Comparison of ENCODE assay signal across 22 cellular contexts in genomic region chr6:19536838-19537237, GRCh38.
"Had no signal": no experiment of that assay in that cellular context is flagged by ENCODE, and none has a peak within 500 bp of the region (broad histone marks: within the 10 kb centered on the region; RNA-seq: fewer than 3 reads in every experiment).

No MANE protein-coding gene starts in this region.

- ATAC-seq: activated CD4-positive, alpha-beta T cell treated with anti-CD3 and anti-CD28 coated beads for 36 hours; activated CD8-positive, alpha-beta T cell treated with anti-CD3 and anti-CD28 coated beads, Interleukin-2, amount 10 ng/mL, durations not matched to agents 7 days and 5 days; activated naive CD8-positive, alpha-beta T cell treated with anti-CD3 and anti-CD28 coated beads, Interleukin-2, amount 50 U/mL, for 24 hours; heart right ventricle; left ventricle myocardium superior; psoas muscle; right lobe of liver had no signal

- H3K36me3 ChIP-seq: ascending aorta, heart right ventricle, right lobe of liver, spleen, transverse colon had no signal

- H3K27me3 ChIP-seq: ascending aorta, heart right ventricle, right lobe of liver, spleen, transverse colon had no signal

- H3K27ac ChIP-seq: ascending aorta, heart right ventricle, psoas muscle, right lobe of liver, spleen, transverse colon, VCaP had no signal

- H3K9me3 ChIP-seq: ascending aorta, heart right ventricle, psoas muscle, right lobe of liver, transverse colon had no signal

- H3K4me1 ChIP-seq: heart right ventricle, psoas muscle, right lobe of liver, spleen, transverse colon had no signal

- FAIRE-seq: endometrium, frontal cortex, kidney had no signal

- DNase-seq: activated CD4-positive, alpha-beta T cell treated with anti-CD3 and anti-CD28 coated beads for 36 hours; activated CD8-positive, alpha-beta memory T cell treated with anti-CD3 and anti-CD28 coated beads, Interleukin-2, amount 50 U/mL, for 48 hours; activated CD8-positive, alpha-beta T cell treated with anti-CD3 and anti-CD28 coated beads, Interleukin-2, amount 10 ng/mL, durations not matched to agents 7 days and 5 days; activated naive CD4-positive, alpha-beta T cell; activated naive CD8-positive, alpha-beta T cell treated with anti-CD3 and anti-CD28 coated beads, Interleukin-2, amount 50 U/mL, for 24 hours; heart right ventricle; kidney; left ventricle myocardium superior; mesendoderm; occipital lobe; psoas muscle; right lobe of liver; spleen; stimulated activated CD4-positive, alpha-beta T cell treated with anti-CD3 and anti-CD28 coated beads, Interleukin-1b, Interleukin-23, amount 100 ng/mL, for 48 hours; stimulated activated naive CD4-positive, alpha-beta T cell; substantia nigra; T1000; transverse colon had no signal

- H3K4me3 ChIP-seq: ascending aorta, heart right ventricle, psoas muscle, right lobe of liver, spleen, transverse colon had no signal
